10 cellular contexts compared by ENCODE assay signal in the genomic region with DNA sequence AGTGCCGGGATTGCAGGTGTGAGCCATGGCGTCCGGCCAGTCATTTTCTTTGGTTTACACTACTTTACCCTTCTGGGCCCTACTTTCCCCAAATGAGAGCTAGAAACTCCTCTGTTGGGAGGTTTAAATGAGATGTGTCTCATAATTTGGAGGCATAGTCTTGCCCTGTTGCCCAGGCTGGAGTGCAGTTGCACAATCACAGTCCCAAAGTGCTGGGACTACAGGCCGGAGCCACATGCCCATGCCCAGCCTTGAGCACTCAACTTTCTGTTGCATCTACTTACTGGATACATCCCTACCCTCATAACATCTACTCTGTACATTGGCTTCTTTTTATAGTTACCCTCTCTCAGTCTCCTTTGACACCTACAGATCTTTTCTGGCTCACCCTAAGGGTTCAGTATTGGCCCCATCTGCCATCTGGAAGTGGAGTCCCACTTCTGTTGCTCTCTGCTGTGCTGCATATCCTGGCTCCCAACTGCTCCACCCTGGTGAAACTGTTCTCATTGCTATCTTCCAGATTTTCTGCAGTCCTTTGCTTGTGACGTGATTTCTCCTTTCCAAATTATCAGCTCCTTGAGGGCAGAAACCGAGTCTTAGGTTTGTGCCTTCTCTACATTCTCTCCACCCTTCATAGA. TPM values are rescaled to one million over a fixed set of nuclear protein-coding genes. Genes with fewer than 3 reads are reported as not detected.
DNase-seq lines count a peak whose midpoint lies in the region; ATAC-seq, FAIRE-seq and TF ChIP-seq lines count a peak whose summit lies in the region.
"Had no signal": no experiment of that assay in that cellular context is flagged by ENCODE, and none has a peak within 500 bp of the region (broad histone marks: within the 10 kb centered on the region; RNA-seq: fewer than 3 reads in every experiment).

No MANE protein-coding gene starts in this region.

- peak overlapping the region in 1 of 2 experiments; percentile 1; a peak in 1 of 4 replicates for H3K4me2 ChIP-seq in H1 (ENCODE audit: insufficient read depth in 1 of 2, low read depth in 2 of 2, low read length in 2 of 2)
- H3K4me2 ChIP-seq in parathyroid adenoma (ENCODE audit: low read length), result peak overlapping the region; percentile 20

- H3K9me3 ChIP-seq in Panc1 (ENCODE audit: control insufficient read depth, insufficient read depth, low read depth, low read length) (no peaks in the 10 kb centered on the region), H1 (ENCODE audit: insufficient read depth in 2 of 2, low read depth in 1 of 2, low read length in 1 of 2) (no peaks in the 10 kb centered on the region), parathyroid adenoma (ENCODE audit: control insufficient read depth, low read length) (no peaks in the 10 kb centered on the region), tibial nerve (no peaks in the 10 kb centered on the region)

- H3K23me2 ChIP-seq in H1 (ENCODE audit: low read depth, low read length), result no peaks in the 10 kb centered on the region

- H2BK20ac ChIP-seq in H1 (ENCODE audit: low read length), result no peak overlapping the region

- H3K4me3 ChIP-seq in Panc1 (ENCODE audit: low read depth in 2 of 2, low read length in 2 of 2) (no peak overlapping the region), H1 (ENCODE audit: extremely low read depth in 1 of 4, insufficient read depth in 2 of 4, low read depth in 3 of 4, low read length in 4 of 4) (no peak overlapping the region), parathyroid adenoma (ENCODE audit: low read depth, low read length) (no peak overlapping the region), tibial nerve (no peak overlapping the region)

- H3K36me3 Mint-ChIP-seq in Calu3 (ENCODE audit: insufficient read depth, unreplicated experiment), result peaks cover 22% of the 10 kb centered on the region

- H3K27me3 ChIP-seq in Panc1 (ENCODE audit: control insufficient read depth, insufficient read depth, low read length), result no peaks in the 10 kb centered on the region
- no peaks in the 10 kb centered on the region for H3K27me3 ChIP-seq in H1 (replicated peaks in 1 of 4; ENCODE audit: control insufficient read depth in 3 of 4, extremely low read depth in 1 of 4, insufficient read depth in 3 of 4, low read length in 3 of 4)
- H3K27me3 ChIP-seq in parathyroid adenoma (ENCODE audit: control insufficient read depth, insufficient read depth, low read length), result no peaks in the 10 kb centered on the region
- no peaks in the 10 kb centered on the region for H3K27me3 ChIP-seq in tibial nerve

- peaks cover 44 to 47% of the 10 kb centered on the region in 2 experiments for H4K20me1 ChIP-seq in H1 (replicated peaks in 1 of 2; ENCODE audit: control insufficient read depth in 1 of 2, insufficient read depth in 2 of 2, low read length in 2 of 2)

- TF ChIP-seq POLR2A in H1 (IDR thresholded peaks at IDR 0.05; ENCODE audit: control extremely low read depth in 1 of 2, low read depth in 2 of 2, low read length in 2 of 2), result peak in 1 of 2 experiments; percentile 28; a peak in 1 of 3 replicates
- no peak for TF ChIP-seq POLR2A in tibial nerve (IDR thresholded peaks at IDR 0.05)

- no peak for TF ChIP-seq RAD21 in H1 (IDR thresholded peaks at IDR 0.05 in 1 of 2, conservative IDR thresholded peaks at IDR 0.05 in 1 of 2; ENCODE audit: low read depth in 2 of 2, low read length in 2 of 2)

- H2BK5ac ChIP-seq in H1 (ENCODE audit: low read depth, low read length), result no peak overlapping the region

- H3K4me1 ChIP-seq in Panc1 (ENCODE audit: control insufficient read depth, insufficient read depth, low read length), result peaks cover 38% of the 10 kb centered on the region
- peaks cover 0 to 6% (median 4%) of the 10 kb centered on the region in 4 experiments; a peak in 5 of 7 replicates for H3K4me1 ChIP-seq in H1 (replicated peaks in 1 of 4; ENCODE audit: control insufficient read depth in 3 of 4, insufficient read depth in 4 of 4, low read length in 3 of 4)
- H3K4me1 ChIP-seq in parathyroid adenoma, result peaks cover 48% of the 10 kb centered on the region
- H3K4me1 ChIP-seq in tibial nerve, result peaks cover 5 to 99% (median 74%) of the 10 kb centered on the region in 4 donors

- H4K91ac ChIP-seq in H1 (replicated peaks; ENCODE audit: insufficient read length, low read length), result no peak overlapping the region

- no peak overlapping the region for H3K4ac ChIP-seq in H1 (replicated peaks; ENCODE audit: insufficient read length, low read depth, low read length)

- intact Hi-C loops in Calu3 (cut with micrococcal nuclease; ENCODE audit: unreplicated experiment), result loop anchor here (5.0 kb wide), 1 partner anchor 115 kb away; no protein-coding TSS in a partner anchor
- intact Hi-C loops in Panc1 (cut with micrococcal nuclease; ENCODE audit: unreplicated experiment), result no loop called here

- H3K4me3 Mint-ChIP-seq in Calu3 (ENCODE audit: low read depth, unreplicated experiment), result no peak overlapping the region

- H3K56ac ChIP-seq in H1 (replicated peaks; ENCODE audit: insufficient read length, low read depth, low read length), result no peak overlapping the region

- H3K79me1 ChIP-seq in H1 (ENCODE audit: low read depth, low read length), result peaks cover 8% of the 10 kb centered on the region; the same call in 1 of the 2 replicates

- CTCF ChIA-PET in Calu3 (lab: Charles Lee) (interaction anchor here (1.0 to 1.1 kb wide), 2 partner anchors 7 to 130 kb away, joined by 3 read pairs; no protein-coding TSS in a partner anchor), Panc1 (lab: Charles Lee) (interaction anchor here (0.8 kb wide), 1 partner anchor 24 kb away, joined by 3 read pairs; no protein-coding TSS in a partner anchor), H1 (lab: Charles Lee; ENCODE audit: partially characterized antibody) (interaction anchor here (0.9 to 3.5 kb wide), 13 partner anchors 10 to 224 kb away, joined by 3 to 24 read pairs (median 5); no protein-coding TSS in a partner anchor)

- no peak overlapping the region for H3K23ac ChIP-seq in H1 (ENCODE audit: insufficient read length)

- H4K5ac ChIP-seq in H1 (ENCODE audit: insufficient read length, low read depth, low read length), result no peak overlapping the region

- H3K27ac ChIP-seq in Panc1 (ENCODE audit: low read length) (no peak overlapping the region), H1 (ENCODE audit: low read depth, low read length) (no peak overlapping the region), parathyroid adenoma (no peak overlapping the region), tibial nerve (peak overlapping the region in 1 of 4 donors; percentile 0)

- H2AFZ ChIP-seq in H1 (ENCODE audit: low read length), result no peak overlapping the region
- H2AFZ ChIP-seq in parathyroid adenoma, result no peak overlapping the region

- no peak overlapping the region for H3K18ac ChIP-seq in H1 (ENCODE audit: extremely low read depth, low read length)

- no peak overlapping the region for H3K14ac ChIP-seq in H1 (ENCODE audit: insufficient read length)

- no peak overlapping the region for H3K9ac ChIP-seq in H1 (replicated peaks in 1 of 4; ENCODE audit: extremely low read depth in 1 of 4, low read depth in 3 of 4, low read length in 3 of 4)
- H3K9ac ChIP-seq in parathyroid adenoma, result no peak overlapping the region

- no peaks in the 10 kb centered on the region for H3K27me3 Mint-ChIP-seq in Calu3 (ENCODE audit: unreplicated experiment)

- peaks cover 22% of the 10 kb centered on the region for H3K4me1 Mint-ChIP-seq in Calu3 (ENCODE audit: low read depth, unreplicated experiment)

- no peak for TF ChIP-seq CTCF in Calu3 (IDR thresholded peaks at IDR 0.05; ENCODE audit: unreplicated experiment)
- TF ChIP-seq CTCF in Panc1 (IDR thresholded peaks at IDR 0.05), result no peak
- TF ChIP-seq CTCF in H1 (IDR thresholded peaks at IDR 0.05; ENCODE audit: control extremely low read depth in 1 of 3, insufficient read depth in 1 of 3, low read depth in 1 of 3, low read length in 3 of 3), result no peak
- TF ChIP-seq CTCF in parathyroid adenoma (IDR thresholded peaks at IDR 0.05), result no peak
- TF ChIP-seq CTCF in tibial nerve (IDR thresholded peaks at IDR 0.05), result no peak

- ATAC-seq in Panc1, result peak; percentile 33; the same call in 1 of the 2 replicates
- no peak for ATAC-seq in HG03175 (IDR thresholded peaks at IDR 0.05; ENCODE audit: unreplicated experiment)
- ATAC-seq in HG02870 (IDR thresholded peaks at IDR 0.05; ENCODE audit: unreplicated experiment), result no peak

- H2AK5ac ChIP-seq in H1 (ENCODE audit: low read depth, low read length), result no peak overlapping the region

- TF ChIP-seq EP300 in H1 (IDR thresholded peaks at IDR 0.05; ENCODE audit: borderline replicate concordance in 1 of 2, low read depth in 2 of 2, low read length in 2 of 2), result no peak
- TF ChIP-seq EP300 in tibial nerve (IDR thresholded peaks at IDR 0.05), result no peak

- no peak overlapping the region for H2BK15ac ChIP-seq in H1 (ENCODE audit: low read length)

- no peak for FAIRE-seq in H1 (lab: Jason Lieb, UNC)

- no peaks in the 10 kb centered on the region for H3K9me3 Mint-ChIP-seq in Calu3 (ENCODE audit: low read depth, unreplicated experiment)

- no TSS peak for BruUV-seq in Calu3 (replicated peaks; lab: Mats Ljungman, UMichigan)
- BruUV-seq in Panc1 (replicated peaks; lab: Mats Ljungman, UMichigan), result no TSS peak

- no peak overlapping the region for H2BK120ac ChIP-seq in H1 (replicated peaks; ENCODE audit: low read depth, low read length)

- no peaks in the 10 kb centered on the region; the same call in 1 of the 2 replicates for H3K36me3 ChIP-seq in Panc1 (ENCODE audit: control insufficient read depth, insufficient read depth, low read length)
- peaks cover 0 to 48% (median 2%) of the 10 kb centered on the region in 4 experiments; a peak in 5 of 8 replicates for H3K36me3 ChIP-seq in H1 (ENCODE audit: control insufficient read depth in 2 of 4, insufficient read depth in 4 of 4, low read length in 3 of 4)
- H3K36me3 ChIP-seq in parathyroid adenoma (ENCODE audit: control insufficient read depth, insufficient read depth, low read length), result no peaks in the 10 kb centered on the region
- H3K36me3 ChIP-seq in tibial nerve, result peaks cover 0 to 25% (median 0%) of the 10 kb centered on the region in 3 donors

- 93% methylated on average over 6 of the region's 6 CpGs; no CpG with 5 or more reads in 1 of the 2 experiments for WGBS in H1 (ENCODE audit: extremely low coverage in 1 of 2, insufficient coverage in 1 of 2, insufficient read length in 1 of 2, insufficient replicate concordance in 2 of 2, low coverage in 1 of 2, low lambda C conversion rate in 2 of 2, missing lambda C conversion rate in 1 of 2), 2 experiments
- 74 to 84% methylated on average over 6 of the region's 6 CpGs for WGBS in tibial nerve, 2 donors

- no peak overlapping the region for H4K8ac ChIP-seq in H1 (ENCODE audit: extremely low read depth, insufficient read depth, low read length)

- POLR2A ChIA-PET in Panc1 (lab: Charles Lee) (no interaction called here), H1 (lab: Charles Lee; ENCODE audit: partially characterized antibody) (interaction anchor here (0.8 to 3.8 kb wide), 14 partner anchors 8 to 606 kb away, joined by 3 to 33 read pairs (median 4); partner anchors contain the start of genes EIF4H and LIMK1)

- peak overlapping the region; percentile 56 for H3K27ac Mint-ChIP-seq in Calu3 (ENCODE audit: unreplicated experiment)

- H3K79me2 ChIP-seq in H1 (ENCODE audit: control insufficient read depth in 1 of 2, insufficient read depth in 2 of 2, low read length in 2 of 2) (peaks cover 86 to 100% of the 10 kb centered on the region in 2 experiments), parathyroid adenoma (peaks cover 92% of the 10 kb centered on the region)

- no peak overlapping the region for H2BK12ac ChIP-seq in H1 (ENCODE audit: low read depth, low read length)

- in situ Hi-C loops in Panc1 (cut with HindIII; ENCODE audit: low pct_unique_long_range_greater_than_20kb, low sequenced_read_pairs), result no loop called here

- DNase-seq in Calu3 (no peak), Panc1 (ENCODE audit: low read depth, low spot score) (no peak), H1 (ENCODE audit: low read depth in 1 of 2, low spot score in 2 of 2) (no peak), tibial nerve (ENCODE audit: low spot score in 2 of 2) (no peak)
- DNase-seq in effector CD4-positive, alpha-beta T cell, result no peak
- DNase-seq: GDM1, NCI-H510A treated with DMSO at 0.1 percent for 48 hours had no signal

RNA-seq across cellular contexts. Expression of gene EIF4H, which starts 8.4 kb away (rescaled TPM):
- total RNA-seq in Calu3 (2022) (191 and 196 TPM in 2 replicates), Panc1 (2021; ENCODE audit: unreplicated experiment) (318 TPM), tibial nerve (100 to 1,000 TPM; 184 to 211 (median 192) TPM)
- polyA plus RNA-seq in Panc1 (2012; ENCODE audit: insufficient read length), result 295 TPM
- total RNA-seq in H1 (2021; fragmentation: NEBNext Ultra II Directional; extraction: Animal tissue kit (Norgen Biotek cat#: 25700)), result 359 and 382 TPM in 2 replicates
- polyA plus RNA-seq in H1 (2011; rRNA removed), result 323 and 414 TPM in 2 replicates
- 380 TPM for polyA plus RNA-seq in H1 (2011; cell fraction: cytosol; rRNA removed)
- 274 TPM for polyA plus RNA-seq in H1 (2011; cell fraction: nucleus; rRNA removed)
- polyA plus RNA-seq in H1 (2012, experiment 1 of 2), result 322 to 343 TPM (median 323 TPM) in 4 replicates
- polyA plus RNA-seq in H1 (2012, experiment 2 of 2), result 162 TPM
- polyA plus RNA-seq in H1 (2013, experiment 1 of 2), result 194 TPM
- polyA plus RNA-seq in H1 (2013, experiment 2 of 2), result 197 TPM
- 210 and 212 TPM in 2 replicates for polyA minus RNA-seq in H1 (2011; rRNA and poly(A)+ RNA removed)
- polyA minus RNA-seq in H1 (2011; cell fraction: cytosol; rRNA and poly(A)+ RNA removed), result 180 TPM
- 113 TPM for polyA minus RNA-seq in H1 (2011; cell fraction: nucleus; rRNA and poly(A)+ RNA removed)

RNA-seq across cellular contexts. Expression of gene LAT2, which starts 27.2 kb away (rescaled TPM):
- total RNA-seq in Calu3 (2022), result 0.90 and 0.95 TPM in 2 replicates
- total RNA-seq in Panc1 (2021; ENCODE audit: unreplicated experiment), result 2.7 TPM
- polyA plus RNA-seq in Panc1 (2012; ENCODE audit: insufficient read length), result 3.2 TPM
- total RNA-seq in H1 (2021; fragmentation: NEBNext Ultra II Directional; extraction: Animal tissue kit (Norgen Biotek cat#: 25700)), result 0.19 and 0.63 TPM in 2 replicates
- 0.20 and 0.23 TPM in 2 replicates for polyA plus RNA-seq in H1 (2011; rRNA removed)
- 0.40 TPM for polyA plus RNA-seq in H1 (2011; cell fraction: cytosol; rRNA removed)
- 0.56 TPM for polyA plus RNA-seq in H1 (2011; cell fraction: nucleus; rRNA removed)
- polyA plus RNA-seq in H1 (2012, experiment 1 of 2), result 1.1 to 1.5 TPM (median 1.2 TPM) in 4 replicates
- polyA plus RNA-seq in H1 (2012, experiment 2 of 2), result 0.72 TPM
- polyA plus RNA-seq in H1 (2013, experiment 1 of 2), result 0.26 TPM
- 0.18 TPM for polyA plus RNA-seq in H1 (2013, experiment 2 of 2)
- 0.06 TPM in 1 of 2 replicates, not detected in the other for polyA minus RNA-seq in H1 (2011; rRNA and poly(A)+ RNA removed)
- polyA minus RNA-seq in H1 (2011; cell fraction: cytosol; rRNA and poly(A)+ RNA removed), result not detected
- polyA minus RNA-seq in H1 (2011; cell fraction: nucleus; rRNA and poly(A)+ RNA removed), result 0.70 TPM
- total RNA-seq in tibial nerve, result 10 to 100 TPM in 2 of 4 donors, 1 to 10 TPM in 2; 5.1 to 15.3 (median 8.9) TPM
